8 cellular contexts compared by ENCODE assay signal in the genomic region with DNA sequence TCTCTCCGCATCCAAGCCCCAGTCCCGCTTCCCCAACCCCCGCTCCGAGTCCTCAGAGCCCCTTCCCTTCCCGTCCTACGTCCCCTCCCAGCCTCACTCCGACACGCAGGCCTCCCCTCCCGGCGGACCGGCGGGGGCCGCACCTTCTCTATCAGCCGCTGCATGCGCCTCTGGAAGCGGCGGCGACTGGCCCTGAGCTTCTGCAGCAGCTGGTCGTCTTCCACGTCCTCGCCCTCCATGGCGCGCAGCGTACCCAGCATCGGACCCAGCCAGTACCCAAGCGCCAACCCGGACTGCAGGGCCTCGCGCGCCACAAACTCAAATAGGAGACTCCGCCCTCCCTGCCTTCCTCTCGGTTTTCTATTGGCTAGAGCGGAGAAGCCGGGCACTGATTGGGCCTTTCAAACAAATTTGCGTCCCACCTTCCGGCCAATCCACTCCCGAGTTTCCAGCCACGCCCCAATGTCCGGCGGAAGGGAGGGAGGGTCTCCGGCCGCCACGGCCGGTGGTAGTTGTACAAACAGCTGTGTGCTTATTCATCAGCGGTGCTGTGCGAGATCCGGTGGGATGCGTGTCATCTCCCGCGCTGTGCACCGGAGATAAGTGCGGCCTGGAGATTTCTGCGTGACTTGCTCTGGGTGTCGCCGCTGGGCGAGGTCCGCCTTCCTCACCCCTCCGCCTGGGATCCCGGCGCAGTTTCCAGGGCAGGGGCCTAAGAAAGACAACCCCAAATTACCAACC. TPM values are rescaled to one million over a fixed set of nuclear protein-coding genes. Genes with fewer than 3 reads are reported as not detected.
DNase-seq lines count a peak whose midpoint lies in the region; ATAC-seq and TF ChIP-seq lines count a peak whose summit lies in the region.

A gene with protein sequence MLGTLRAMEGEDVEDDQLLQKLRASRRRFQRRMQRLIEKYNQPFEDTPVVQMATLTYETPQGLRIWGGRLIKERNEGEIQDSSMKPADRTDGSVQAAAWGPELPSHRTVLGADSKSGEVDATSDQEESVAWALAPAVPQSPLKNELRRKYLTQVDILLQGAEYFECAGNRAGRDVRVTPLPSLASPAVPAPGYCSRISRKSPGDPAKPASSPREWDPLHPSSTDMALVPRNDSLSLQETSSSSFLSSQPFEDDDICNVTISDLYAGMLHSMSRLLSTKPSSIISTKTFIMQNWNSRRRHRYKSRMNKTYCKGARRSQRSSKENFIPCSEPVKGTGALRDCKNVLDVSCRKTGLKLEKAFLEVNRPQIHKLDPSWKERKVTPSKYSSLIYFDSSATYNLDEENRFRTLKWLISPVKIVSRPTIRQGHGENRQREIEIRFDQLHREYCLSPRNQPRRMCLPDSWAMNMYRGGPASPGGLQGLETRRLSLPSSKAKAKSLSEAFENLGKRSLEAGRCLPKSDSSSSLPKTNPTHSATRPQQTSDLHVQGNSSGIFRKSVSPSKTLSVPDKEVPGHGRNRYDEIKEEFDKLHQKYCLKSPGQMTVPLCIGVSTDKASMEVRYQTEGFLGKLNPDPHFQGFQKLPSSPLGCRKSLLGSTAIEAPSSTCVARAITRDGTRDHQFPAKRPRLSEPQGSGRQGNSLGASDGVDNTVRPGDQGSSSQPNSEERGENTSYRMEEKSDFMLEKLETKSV (minus strand): TSS at position 295 of the 741 bp plus-strand sequence. CDS start 35 bp downstream, at position 260.

- intact Hi-C loops in activated T-helper 2 cell treated with anti-CD3 and anti-CD28 coated beads, Interferon-gamma antibody, Interleukin-2, Interleukin-4, amounts not matched to agents 10 μg/mL and 5 μg/mL and 100 μg/mL, durations not matched to agents 14 hours and 24 hours and 36 hours (cut with micrococcal nuclease), result loop anchor here (1.0 to 5.0 kb wide), 2 partner anchors 14 to 638 kb away; a partner anchor contains a TSS

- WGBS in H9 (ENCODE audit: extremely low coverage, insufficient read length, low lambda C conversion rate), result no CpG with 5 or more reads among the region's 60 CpGs

- no peak within 1 kb of the TSS for H4K91ac ChIP-seq in H9 (ENCODE audit: insufficient read length, low read depth, low read length)

- H3K79me1 ChIP-seq in H9 (ENCODE audit: insufficient read depth, low read depth, low read length, poor library complexity, severe bottlenecking), result peaks cover 3% of the 10 kb centered on the region

- no peak within 1 kb of the TSS for H4K5ac ChIP-seq in H9 (ENCODE audit: insufficient read length, low read depth, low read length)

- no peak within 1 kb of the TSS for H3K56ac ChIP-seq in H9 (ENCODE audit: insufficient read length, low read depth, low read length)

- H3K4me3 ChIP-seq in fibroblast of the aortic adventitia (ENCODE audit: low read depth, low read length) (peak within 1 kb of the TSS; percentile 74), neural cell (ENCODE audit: low read length) (peak within 1 kb of the TSS; percentile 88)

- no peaks in the 10 kb centered on the region for H3F3A ChIP-seq in neural cell (ENCODE audit: insufficient read depth, low read length, poor library complexity, severe bottlenecking)

- H3K27ac ChIP-seq in H9 (ENCODE audit: insufficient read length, low read depth, low read length) (no peak within 1 kb of the TSS), neural cell (ENCODE audit: low read length) (no peak within 1 kb of the TSS)

- H2AK5ac ChIP-seq in H9 (ENCODE audit: insufficient read length, low read length), result no peak within 1 kb of the TSS

- H3K79me2 ChIP-seq in H9 (ENCODE audit: insufficient read depth, low read length) (peaks cover 25% of the 10 kb centered on the region; the same call in 1 of the 2 replicates), neural cell (replicated peaks; ENCODE audit: insufficient read depth, low read length) (peaks cover 33% of the 10 kb centered on the region)

- no peak within 1 kb of the TSS for H3K23ac ChIP-seq in H9 (ENCODE audit: insufficient read length, low read depth, low read length)

- H2BK20ac ChIP-seq in H9 (ENCODE audit: low read depth, low read length, poor library complexity, severe bottlenecking), result no peak within 1 kb of the TSS

- H3K36me3 ChIP-seq in ES-I3 (ENCODE audit: insufficient read depth, low read length) (peaks cover 21% of the 10 kb centered on the region), neural cell (ENCODE audit: insufficient read depth, low read length) (no peaks in the 10 kb centered on the region)

- TF ChIP-seq EP300 in neural cell (conservative IDR thresholded peaks at IDR 0.05; ENCODE audit: poor library complexity, severe bottlenecking), result no peak

- peak within 1 kb of the TSS; percentile 39 for H2BK5ac ChIP-seq in H9 (ENCODE audit: insufficient read length, low read length)

- H3K9ac ChIP-seq in ES-I3 (ENCODE audit: low read depth, low read length) (peak within 1 kb of the TSS; percentile 80), H9 (ENCODE audit: extremely low read depth, insufficient read length, low read length) (peak within 1 kb of the TSS; percentile 80), neural cell (ENCODE audit: low read length) (peak within 1 kb of the TSS; percentile 51)

- DNase-seq in H9 (peak; percentile 96), M059J (ENCODE audit: low read depth) (peak; percentile 95), fibroblast of the aortic adventitia (ENCODE audit: low read depth) (peak; percentile 95)
- DNase-seq in activated T-helper 2 cell treated with anti-CD3 and anti-CD28 coated beads, Interferon-gamma antibody, Interleukin-2, Interleukin-4, amounts not matched to agents 10 μg/mL and 5 μg/mL and 100 μg/mL, durations not matched to agents 14 hours and 24 hours and 36 hours (ENCODE audit: low spot score), result peak; percentile 94
- DNase-seq in stimulated activated naive CD8-positive, alpha-beta T cell treated with anti-CD3 and anti-CD28 coated beads, Interleukin-15, amount 100 ng/mL, for 72 hours, result peak; percentile 91 to 96

- H3K9me3 ChIP-seq in ES-I3 (ENCODE audit: control insufficient read depth, insufficient read depth, low read length) (no peaks in the 10 kb centered on the region), H9 (ENCODE audit: control insufficient read depth, low read depth, low read length) (no peaks in the 10 kb centered on the region), neural cell (ENCODE audit: low read length) (no peaks in the 10 kb centered on the region)

- no peaks in the 10 kb centered on the region; a peak in 1 of 5 replicates for H3K9me3 Mint-ChIP-seq in H9
- no peaks in the 10 kb centered on the region for H3K9me3 Mint-ChIP-seq in activated T-helper 2 cell treated with anti-CD3 and anti-CD28 coated beads, Interferon-gamma antibody, Interleukin-2, Interleukin-4, amounts not matched to agents 10 μg/mL and 5 μg/mL and 100 μg/mL, durations not matched to agents 14 hours and 24 hours and 36 hours
- H3K9me3 Mint-ChIP-seq in stimulated activated naive CD8-positive, alpha-beta T cell treated with anti-CD3 and anti-CD28 coated beads, Interleukin-15, amount 100 ng/mL, for 72 hours, result no peaks in the 10 kb centered on the region

- peaks cover 22 to 36% (median 34%) of the 10 kb centered on the region in 3 experiments; a peak in 6 of 7 replicates for H3K36me3 Mint-ChIP-seq in H9 (ENCODE audit: insufficient read depth in 1 of 3, low read depth in 3 of 3)
- H3K36me3 Mint-ChIP-seq in activated T-helper 2 cell treated with anti-CD3 and anti-CD28 coated beads, Interferon-gamma antibody, Interleukin-2, Interleukin-4, amounts not matched to agents 10 μg/mL and 5 μg/mL and 100 μg/mL, durations not matched to agents 14 hours and 24 hours and 36 hours (ENCODE audit: low read depth), result peaks cover 44% of the 10 kb centered on the region

- H3K23me2 ChIP-seq in H9 (ENCODE audit: insufficient read length, low read depth, low read length, poor library complexity, severe bottlenecking), result peaks cover 11% of the 10 kb centered on the region

- H3K4ac ChIP-seq in H9 (ENCODE audit: low read depth, low read length), result 0 out of 2 replicates have a peak within 1 kb of the TSS, but pooled peaks have one; percentile 8

- H3K18ac ChIP-seq in H9 (ENCODE audit: insufficient read length, low read depth, low read length), result peak within 1 kb of the TSS; percentile 97

- TF ChIP-seq CTCF in H9 (conservative IDR thresholded peaks at IDR 0.05) (no peak), fibroblast of the aortic adventitia (IDR thresholded peaks at IDR 0.05; ENCODE audit: insufficient read depth, low read length) (no peak), neural cell (IDR thresholded peaks at IDR 0.05; ENCODE audit: poor library complexity, severe bottlenecking) (no peak)

- H2BK15ac ChIP-seq in H9 (ENCODE audit: low read depth, low read length), result no peak within 1 kb of the TSS; the same call in 1 of the 2 replicates

- H3K9me2 ChIP-seq in neural cell (ENCODE audit: insufficient read depth, low read length), result no peaks in the 10 kb centered on the region

- peak within 1 kb of the TSS; percentile 83 for H3K4me2 ChIP-seq in H9 (ENCODE audit: insufficient read depth, insufficient read length, low read length)
- H3K4me2 ChIP-seq in neural cell (ENCODE audit: low read length), result peak within 1 kb of the TSS; percentile 71

- H3K27me3 ChIP-seq in H9 (ENCODE audit: insufficient read depth, low read length), result no peaks in the 10 kb centered on the region
- H3K27me3 ChIP-seq in neural cell (ENCODE audit: insufficient read depth, low read depth, low read length), result no peaks in the 10 kb centered on the region

- peak; percentile 86 for TF ChIP-seq POLR2A in Raji (IDR thresholded peaks at IDR 0.05; ENCODE audit: insufficient read depth, low read depth, low read length)

- peak within 1 kb of the TSS; percentile 97 for H3K14ac ChIP-seq in H9 (ENCODE audit: insufficient read depth, low read length)

- no peaks in the 10 kb centered on the region for H4K20me1 ChIP-seq in H9 (ENCODE audit: control insufficient read depth, insufficient read depth, insufficient read length)
- H4K20me1 ChIP-seq in neural cell (ENCODE audit: insufficient read depth), result no peaks in the 10 kb centered on the region

- H2BK120ac ChIP-seq in H9 (ENCODE audit: low read depth, low read length, poor library complexity, severe bottlenecking), result no peak within 1 kb of the TSS

- H3T11ph ChIP-seq in H9 (ENCODE audit: low read length), result no peak within 1 kb of the TSS

- peak; percentile 95 for ATAC-seq in stimulated activated naive CD8-positive, alpha-beta T cell treated with anti-CD3 and anti-CD28 coated beads, Interleukin-15, amount 100 ng/mL, for 72 hours

- TF ChIP-seq RAD21 in neural cell (conservative IDR thresholded peaks at IDR 0.05), result peak; percentile 26

- peaks cover 28 to 31% of the 10 kb centered on the region in 2 experiments for H3K4me1 Mint-ChIP-seq in H9
- H3K4me1 Mint-ChIP-seq in activated T-helper 2 cell treated with anti-CD3 and anti-CD28 coated beads, Interferon-gamma antibody, Interleukin-2, Interleukin-4, amounts not matched to agents 10 μg/mL and 5 μg/mL and 100 μg/mL, durations not matched to agents 14 hours and 24 hours and 36 hours (ENCODE audit: low read depth), result peaks cover 45% of the 10 kb centered on the region
- H3K4me1 Mint-ChIP-seq in stimulated activated naive CD8-positive, alpha-beta T cell treated with anti-CD3 and anti-CD28 coated beads, Interleukin-15, amount 100 ng/mL, for 72 hours, result peaks cover 51% of the 10 kb centered on the region

- H3K4me1 ChIP-seq in ES-I3 (ENCODE audit: insufficient read depth, low read length) (peaks cover 10% of the 10 kb centered on the region), H9 (ENCODE audit: insufficient read depth, low read length) (peaks cover 2% of the 10 kb centered on the region; the same call in 1 of the 2 replicates)

- H2BK12ac ChIP-seq in H9 (ENCODE audit: insufficient read length, low read depth, low read length), result no peak within 1 kb of the TSS

- no peak within 1 kb of the TSS for H2AFZ ChIP-seq in H9 (ENCODE audit: low read length)
- peak within 1 kb of the TSS; percentile 73 for H2AFZ ChIP-seq in neural cell (ENCODE audit: low read depth, low read length)

- peak within 1 kb of the TSS; percentile 72 to 99 (median 96); a peak in 5 of 7 replicates for H3K27ac Mint-ChIP-seq in H9
- peak within 1 kb of the TSS; percentile 95 for H3K27ac Mint-ChIP-seq in activated T-helper 2 cell treated with anti-CD3 and anti-CD28 coated beads, Interferon-gamma antibody, Interleukin-2, Interleukin-4, amounts not matched to agents 10 μg/mL and 5 μg/mL and 100 μg/mL, durations not matched to agents 14 hours and 24 hours and 36 hours
- H3K27ac Mint-ChIP-seq in stimulated activated naive CD8-positive, alpha-beta T cell treated with anti-CD3 and anti-CD28 coated beads, Interleukin-15, amount 100 ng/mL, for 72 hours, result peak within 1 kb of the TSS; percentile 97 to 99

- H3K27me3 Mint-ChIP-seq in H9 (ENCODE audit: low read depth), result no peaks in the 10 kb centered on the region; the same call in 1 of the 2 replicates
- peaks cover 2% of the 10 kb centered on the region for H3K27me3 Mint-ChIP-seq in activated T-helper 2 cell treated with anti-CD3 and anti-CD28 coated beads, Interferon-gamma antibody, Interleukin-2, Interleukin-4, amounts not matched to agents 10 μg/mL and 5 μg/mL and 100 μg/mL, durations not matched to agents 14 hours and 24 hours and 36 hours (ENCODE audit: low read depth)
- no peaks in the 10 kb centered on the region for H3K27me3 Mint-ChIP-seq in stimulated activated naive CD8-positive, alpha-beta T cell treated with anti-CD3 and anti-CD28 coated beads, Interleukin-15, amount 100 ng/mL, for 72 hours

- peak within 1 kb of the TSS; percentile 95 to 99 for H3K4me3 Mint-ChIP-seq in H9
- peak within 1 kb of the TSS; percentile 97 for H3K4me3 Mint-ChIP-seq in activated T-helper 2 cell treated with anti-CD3 and anti-CD28 coated beads, Interferon-gamma antibody, Interleukin-2, Interleukin-4, amounts not matched to agents 10 μg/mL and 5 μg/mL and 100 μg/mL, durations not matched to agents 14 hours and 24 hours and 36 hours (ENCODE audit: low read depth)
- peak within 1 kb of the TSS; percentile 95 to 97 for H3K4me3 Mint-ChIP-seq in stimulated activated naive CD8-positive, alpha-beta T cell treated with anti-CD3 and anti-CD28 coated beads, Interleukin-15, amount 100 ng/mL, for 72 hours

- H4K8ac ChIP-seq in H9 (replicated peaks; ENCODE audit: insufficient read length, low read depth, low read length), result no peak within 1 kb of the TSS

RNA-seq across cellular contexts. Expression of the gene that starts here (rescaled TPM):
- 49.7 and 52.6 TPM in 2 replicates for total RNA-seq in H9 (2021)
- 58.4 and 80.4 TPM in 2 replicates for total RNA-seq in M059J (2014; rRNA removed; shearing (Covaris generic))
- total RNA-seq in activated T-helper 2 cell treated with anti-CD3 and anti-CD28 coated beads, Interferon-gamma antibody, Interleukin-2, Interleukin-4, amounts not matched to agents 10 μg/mL and 5 μg/mL and 100 μg/mL, durations not matched to agents 14 hours and 24 hours and 36 hours, result 50.5 and 52.4 TPM in 2 replicates
- total RNA-seq in fibroblast of the aortic adventitia (ENCODE audit: low replicate concordance), result 1.1 and 34.9 TPM in 2 replicates
- polyA plus RNA-seq in neural cell, result 1.3 and 3.3 TPM in 2 replicates
- polyA minus RNA-seq in neural cell, result 1.2 and 1.9 TPM in 2 replicates
